In the genomic region with DNA sequence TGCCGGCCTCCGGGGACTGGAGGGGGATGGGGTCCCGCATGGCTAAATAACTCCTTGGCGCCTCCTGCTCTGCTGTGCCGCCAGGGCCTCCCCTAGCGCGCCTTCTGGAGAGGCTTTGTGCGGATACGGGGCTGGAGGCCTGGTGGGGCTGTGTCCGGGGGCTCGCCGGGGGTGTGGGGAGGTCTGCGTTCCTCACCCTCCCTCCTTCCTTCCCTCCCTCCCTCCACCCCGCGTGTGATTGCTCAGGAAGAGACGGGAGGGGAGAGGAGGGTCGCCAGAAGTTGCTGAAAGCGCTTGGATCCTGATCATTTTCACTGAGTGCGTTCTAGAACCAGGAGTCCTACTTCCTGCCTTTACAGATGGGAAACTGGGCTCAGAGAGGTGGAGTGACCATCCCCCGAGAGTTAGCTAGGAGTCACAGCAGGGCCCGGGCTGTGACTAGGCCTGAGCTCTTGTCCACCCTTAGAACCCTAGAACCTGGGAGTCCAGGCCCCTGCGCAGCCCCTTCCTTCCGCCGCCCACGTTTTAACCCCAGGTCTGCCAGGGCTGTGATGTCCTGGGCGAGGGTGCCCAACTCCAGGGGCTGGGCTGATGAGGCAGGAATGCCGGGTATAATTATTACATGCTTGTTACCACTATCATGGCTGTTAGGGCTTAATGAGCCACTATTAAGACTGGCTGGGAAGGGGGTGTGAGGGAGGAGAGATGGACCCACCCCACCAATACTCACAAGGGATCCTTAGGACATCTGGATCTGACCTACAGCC, we compare ENCODE assay signal across 8 cellular contexts. TPM values are rescaled to one million over a fixed set of nuclear protein-coding genes. Genes with fewer than 3 reads are reported as not detected.
DNase-seq lines count a peak whose midpoint lies in the region; ATAC-seq, FAIRE-seq and TF ChIP-seq lines count a peak whose summit lies in the region.

No MANE protein-coding gene starts in this region.

- POLR2A ChIA-PET in OCI-LY7 (lab: Charles Lee), result interaction anchor here (0.5 to 3.8 kb wide), 17 partner anchors 10 to 276 kb away, joined by 3 to 44 read pairs (median 6); a partner anchor contains a TSS

- no peak for ATAC-seq in memory B cell (ENCODE audit: low read depth)

- no peak overlapping the region for H2AFZ ChIP-seq in OCI-LY7 (ENCODE audit: low read length)

- H3K4me1 ChIP-seq in BLaER1 (peaks cover 64% of the 10 kb centered on the region), OCI-LY7 (ENCODE audit: insufficient read depth, low read length, poor library complexity, severe bottlenecking) (peaks cover 28% of the 10 kb centered on the region), thyroid gland (peaks cover 23 to 26% of the 10 kb centered on the region in 2 donors)

- TSS peak; percentile 96 for BruUV-seq in OCI-LY7 (replicated peaks; lab: Mats Ljungman, UMichigan)

- H3K9me3 ChIP-seq in BLaER1 (no peaks in the 10 kb centered on the region), OCI-LY7 (ENCODE audit: low read length) (no peaks in the 10 kb centered on the region), thyroid gland (no peaks in the 10 kb centered on the region)

- H3K9me3 Mint-ChIP-seq in chondrocyte (ENCODE audit: low read depth), result no peaks in the 10 kb centered on the region
- no peaks in the 10 kb centered on the region for H3K9me3 Mint-ChIP-seq in memory B cell

- H3K36me3 ChIP-seq in BLaER1 (peaks cover 19% of the 10 kb centered on the region), OCI-LY7 (ENCODE audit: insufficient read depth, low read length) (peaks cover 16% of the 10 kb centered on the region; the same call in 1 of the 2 replicates), thyroid gland (peaks cover 11 to 12% of the 10 kb centered on the region in 2 donors)

- H3K27ac ChIP-seq in BLaER1 (peak overlapping the region; percentile 97), OCI-LY7 (ENCODE audit: low read depth, low read length, poor library complexity, severe bottlenecking) (peak overlapping the region; percentile 89), thyroid gland (peak overlapping the region; percentile 99 to 100 (median 100))

- H3K27me3 ChIP-seq in BLaER1 (no peaks in the 10 kb centered on the region), thyroid gland (no peaks in the 10 kb centered on the region)

- 4 to 8% methylated on average over 6 to 20 of the region's 27 CpGs for WGBS in thyroid gland, 2 donors

- peaks cover 39% of the 10 kb centered on the region for H4K20me1 ChIP-seq in BLaER1
- H4K20me1 ChIP-seq in OCI-LY7 (ENCODE audit: insufficient read depth, low read length), result peaks cover 10% of the 10 kb centered on the region; the same call in 1 of the 2 replicates

- peak; percentile 40 for FAIRE-seq in GM19239 (lab: Jason Lieb, UNC)

- no peak for TF ChIP-seq CTCF in OCI-LY7 (conservative IDR thresholded peaks at IDR 0.05; ENCODE audit: low read length)
- TF ChIP-seq CTCF in chondrocyte (IDR thresholded peaks at IDR 0.05), result peak; percentile 50
- peak in 3 of 6 experiments; percentile 15 to 25 (median 16) for TF ChIP-seq CTCF in thyroid gland (IDR thresholded peaks at IDR 0.05)

- H3K27ac Mint-ChIP-seq in chondrocyte (ENCODE audit: unreplicated experiment) (peak overlapping the region; percentile 96), memory B cell (peak overlapping the region; percentile 98)

- H3K4me3 ChIP-seq in BLaER1, result peak overlapping the region; percentile 67
- H3K4me3 ChIP-seq in OCI-LY7 (ENCODE audit: low read depth, low read length, poor library complexity, severe bottlenecking), result peak overlapping the region; percentile 72
- H3K4me3 ChIP-seq in thyroid gland (replicated peaks in 1 of 3), result peak overlapping the region in 2 of 3 donors; percentile 47 to 50

- H3K4me1 Mint-ChIP-seq in chondrocyte (ENCODE audit: low read depth) (peaks cover 49% of the 10 kb centered on the region), memory B cell (peaks cover 42% of the 10 kb centered on the region)

- peak overlapping the region; percentile 70 for H3K4me3 Mint-ChIP-seq in chondrocyte (ENCODE audit: unreplicated experiment)
- H3K4me3 Mint-ChIP-seq in memory B cell, result peak overlapping the region; percentile 93

- TF ChIP-seq POLR2A in thyroid gland (IDR thresholded peaks at IDR 0.05), result peak in 1 of 2 donors; percentile 66

- no peaks in the 10 kb centered on the region for H3K27me3 Mint-ChIP-seq in chondrocyte (ENCODE audit: low read depth)
- no peaks in the 10 kb centered on the region for H3K27me3 Mint-ChIP-seq in memory B cell

- no peak for DNase-seq in GM19239 (ENCODE audit: insufficient read length, low spot score)
- DNase-seq in OCI-LY7 (ENCODE audit: low spot score), result peak; percentile 47
- no peak for DNase-seq in chondrocyte (ENCODE audit: low spot score)
- no peak for DNase-seq in memory B cell (ENCODE audit: low spot score in 2 of 2)
- DNase-seq in thyroid gland, result peak; percentile 51 to 56
- DNase-seq in posterior vena cava (ENCODE audit: low spot score), result no peak
- no peak for DNase-seq in T-helper 9 cell

- H3K9me2 ChIP-seq in OCI-LY7 (ENCODE audit: insufficient read depth, low read length), result no peaks in the 10 kb centered on the region

- H3K4me2 ChIP-seq in BLaER1, result peak overlapping the region; percentile 94
- H3K4me2 ChIP-seq in OCI-LY7 (ENCODE audit: low read length), result peak overlapping the region; percentile 94

- intact Hi-C loops in OCI-LY7 (cut with micrococcal nuclease; ENCODE audit: unreplicated experiment), result no loop called here
- intact Hi-C loops in thyroid gland (cut with DNase I), result no loop called here
- intact Hi-C loops in posterior vena cava (cut with DNase I), result loop anchor here in 1 of 2 donors (5.0 kb wide), 1 partner anchor 40 kb away; a partner anchor contains a TSS

- H3K36me3 Mint-ChIP-seq in chondrocyte (ENCODE audit: low read depth), result peaks cover 15% of the 10 kb centered on the region
- peaks cover 15% of the 10 kb centered on the region for H3K36me3 Mint-ChIP-seq in memory B cell

- CTCF ChIA-PET in OCI-LY7 (lab: Charles Lee; ENCODE audit: unreplicated experiment), result interaction anchor here (0.5 to 1.8 kb wide), 4 partner anchors 11 to 57 kb away, joined by 3 to 9 read pairs (median 5); a partner anchor contains a TSS

- peak overlapping the region; percentile 93 for H3K9ac ChIP-seq in BLaER1

- H3K79me2 ChIP-seq in OCI-LY7 (ENCODE audit: insufficient read depth, low read depth, low read length), result peaks cover 20% of the 10 kb centered on the region; the same call in 1 of the 2 replicates

RNA-seq across cellular contexts. Expression of a gene that starts 0.8 kb away (rescaled TPM):
- 138 and 144 TPM in 2 replicates for total RNA-seq in OCI-LY7 (2014; rRNA removed; shearing (Covaris generic))
- 79.0 and 92.6 TPM in 2 replicates for total RNA-seq in OCI-LY7 (2022)
- total RNA-seq in chondrocyte, result 129 to 181 TPM (median 176 TPM) in 3 replicates
- 100 to 1,000 TPM; 193 to 394 (median 316) TPM for total RNA-seq in thyroid gland
- total RNA-seq in posterior vena cava, result 100 to 1,000 TPM; 192 to 231 TPM

RNA-seq across cellular contexts. Expression of a gene that starts 8.0 kb away (rescaled TPM):
- 0.38 and 3.7 TPM in 2 replicates for total RNA-seq in OCI-LY7 (2014; rRNA removed; shearing (Covaris generic))
- total RNA-seq in OCI-LY7 (2022), result 1.1 and 2.6 TPM in 2 replicates
- 1.6 to 4.0 TPM (median 2.4 TPM) in 3 replicates for total RNA-seq in chondrocyte
- total RNA-seq in thyroid gland, result 10 to 100 TPM in 1 of 4 donors, 1 to 10 TPM in 3; 5.7 to 17.0 (median 8.9) TPM
- total RNA-seq in posterior vena cava, result 1 to 10 TPM; 2.6 to 4.9 TPM

RNA-seq across cellular contexts. Expression of a gene that starts 40.7 kb away (rescaled TPM):
- 451 and 482 TPM in 2 replicates for total RNA-seq in OCI-LY7 (2014; rRNA removed; shearing (Covaris generic))
- total RNA-seq in OCI-LY7 (2022) (232 and 252 TPM in 2 replicates), chondrocyte (68.1 to 84.8 TPM (median 73.0 TPM) in 3 replicates), thyroid gland (100 to 1,000 TPM in 2 of 4 donors, 10 to 100 TPM in 2; 55.2 to 203 (median 140) TPM), posterior vena cava (10 to 100 TPM; 44.4 to 46.9 TPM)

RNA-seq across cellular contexts. Expression of a gene that starts 56.0 kb away (rescaled TPM):
- total RNA-seq in OCI-LY7 (2014; rRNA removed; shearing (Covaris generic)), result not detected in 2 replicates
- 0.77 and 1.4 TPM in 2 replicates for total RNA-seq in OCI-LY7 (2022)
- total RNA-seq in chondrocyte, result 2.9 to 3.4 TPM in 2 of 3 replicates, not detected in the other
- total RNA-seq in thyroid gland, result 1 to 10 TPM in 1 of 4 donors, under 1 TPM in 2, not detected in 1; 0.27 to 1.4 (median 0.92) TPM
- 1 to 10 TPM in 1 of 2 donors, under 1 TPM in 1; 0.90 to 1.1 TPM for total RNA-seq in posterior vena cava

RNA-seq across cellular contexts. Expression of a gene that starts 58.2 kb away (rescaled TPM):
- total RNA-seq in OCI-LY7 (2014; rRNA removed; shearing (Covaris generic)), result 15.2 and 18.9 TPM in 2 replicates
- 44.1 and 54.5 TPM in 2 replicates for total RNA-seq in OCI-LY7 (2022)
- 18.6 to 21.5 TPM (median 21.1 TPM) in 3 replicates for total RNA-seq in chondrocyte
- 10 to 100 TPM; 23.5 to 44.0 (median 27.9) TPM for total RNA-seq in thyroid gland
- total RNA-seq in posterior vena cava, result 10 to 100 TPM; 42.8 to 48.6 TPM

Comparison
In these comparisons a context has a peak if more than half of its experiments do, and no peak if none do; other contexts are left out.
1. DNase-seq: peak in OCI-LY7 (single experiment) and thyroid gland (2 of 2); none in GM19239 (single experiment), chondrocyte (single experiment), memory B cell (0 of 2), posterior vena cava (single experiment) and T-helper 9 cell (single experiment).
2. Peak in every context shown above with its lines, with median percentiles within 50 percentile points of each other: H3K27ac ChIP-seq and H3K4me3 ChIP-seq.